11 cellular contexts compared by ENCODE assay signal in genomic region chr2:190563109-190563508, GRCh38. TPM values are rescaled to one million over a fixed set of nuclear protein-coding genes. Genes with fewer than 3 reads are reported as not detected.
A peak's percentile ranks its signal among the peaks of the same experiment; 100 is the strongest.
DNase-seq lines count a peak whose midpoint lies in the region; ATAC-seq lines count a peak whose summit lies in the region.
"Had no signal": no experiment of that assay in that cellular context is flagged by ENCODE, and none has a peak within 500 bp of the region (broad histone marks: within the 10 kb centered on the region; RNA-seq: fewer than 3 reads in every experiment).

No MANE protein-coding gene starts in this region.

- no peaks in the 10 kb centered on the region for H3K27me3 Mint-ChIP-seq in activated CD4-positive, alpha-beta T cell treated with anti-CD3 and anti-CD28 coated beads, Interleukin-2, amount 10 ng/mL, durations not matched to agents 24 days and 14 days
- peaks cover 0 to 3% (median 0%) of the 10 kb centered on the region in 3 donors for H3K27me3 Mint-ChIP-seq in immature natural killer cell (ENCODE audit: low read depth in 3 of 3)

- H3K4me3 Mint-ChIP-seq in activated CD4-positive, alpha-beta T cell treated with anti-CD3 and anti-CD28 coated beads, Interleukin-2, amount 10 ng/mL, durations not matched to agents 24 days and 14 days: peak overlapping the region; percentile 69
- H3K4me3 Mint-ChIP-seq in immature natural killer cell: peak overlapping the region in 2 of 5 donors; percentile 14 to 43
- H3K4me3 Mint-ChIP-seq: neural crest cell had no signal

- peaks cover 10% of the 10 kb centered on the region for H3K9me3 ChIP-seq in MG63

- ATAC-seq in HG02642 (IDR thresholded peaks at IDR 0.05; ENCODE audit: poor library complexity, unreplicated experiment): peak; percentile 60
- ATAC-seq in HG03571 (IDR thresholded peaks at IDR 0.05; ENCODE audit: unreplicated experiment): no peak

- H3K36me3 Mint-ChIP-seq in activated CD4-positive, alpha-beta T cell treated with anti-CD3 and anti-CD28 coated beads, Interleukin-2, amount 10 ng/mL, durations not matched to agents 24 days and 14 days (ENCODE audit: low read depth): peaks cover 23% of the 10 kb centered on the region
- H3K36me3 Mint-ChIP-seq in immature natural killer cell: peaks cover 0 to 20% (median 4%) of the 10 kb centered on the region in 3 donors

- peaks cover 24% of the 10 kb centered on the region for H3K4me1 Mint-ChIP-seq in activated CD4-positive, alpha-beta T cell treated with anti-CD3 and anti-CD28 coated beads, Interleukin-2, amount 10 ng/mL, durations not matched to agents 24 days and 14 days
- peaks cover 21 to 38% of the 10 kb centered on the region in 2 donors for H3K4me1 Mint-ChIP-seq in immature natural killer cell

- H3K27ac Mint-ChIP-seq in activated CD4-positive, alpha-beta T cell treated with anti-CD3 and anti-CD28 coated beads, Interleukin-2, amount 10 ng/mL, durations not matched to agents 24 days and 14 days: peak overlapping the region; percentile 88
- H3K27ac Mint-ChIP-seq in immature natural killer cell: peak overlapping the region in 4 of 6 donors; percentile 13 to 63 (median 51)

- peaks cover 39% of the 10 kb centered on the region for H3K9me3 Mint-ChIP-seq in activated CD4-positive, alpha-beta T cell treated with anti-CD3 and anti-CD28 coated beads, Interleukin-2, amount 10 ng/mL, durations not matched to agents 24 days and 14 days
- peaks cover 0 to 10% (median 3%) of the 10 kb centered on the region in 6 donors for H3K9me3 Mint-ChIP-seq in immature natural killer cell

- DNase-seq in activated CD4-positive, alpha-beta T cell treated with anti-CD3 and anti-CD28 coated beads, Interleukin-2, amount 10 ng/mL, durations not matched to agents 24 days and 14 days: no peak
- DNase-seq in immature natural killer cell (peak in 1 of 3 donors; percentile 19), dermis blood vessel endothelial cell (no peak), DMS79 treated with DMSO at 0.1 percent for 48 hours (lab: John Stamatoyannopoulos, UW) (no peak), MG63 (no peak)
- peak; percentile 7 to 15 for DNase-seq in stimulated activated CD8-positive, alpha-beta memory T cell treated with anti-CD3 and anti-CD28 coated beads, Interleukin-2, amount 100 ng/mL, for 48 hours (ENCODE audit: low read depth in 2 of 2)
- DNase-seq: effector memory CD4-positive, alpha-beta T cell; NCI-H2171 had no signal

- H3K36me3 ChIP-seq in MG63: no peaks in the 10 kb centered on the region

- no peak overlapping the region for H3K4me3 ChIP-seq in MG63

- intact Hi-C loops in activated CD4-positive, alpha-beta T cell treated with anti-CD3 and anti-CD28 coated beads, Interleukin-2, amount 10 ng/mL, durations not matched to agents 24 days and 14 days (cut with micrococcal nuclease): no loop called here

- no peaks in the 10 kb centered on the region for H3K27me3 ChIP-seq in MG63

RNA-seq across cellular contexts. Expression of gene NEMP2, which starts 28.6 kb away (rescaled TPM):
- 16.4 and 19.0 TPM in 2 replicates for total RNA-seq in activated CD4-positive, alpha-beta T cell treated with anti-CD3 and anti-CD28 coated beads, Interleukin-2, amount 10 ng/mL, durations not matched to agents 24 days and 14 days
- polyA plus RNA-seq in immature natural killer cell: 10 to 100 TPM; 10.4 to 20.0 (median 11.4) TPM
- 4.1 and 4.3 TPM in 2 replicates for total RNA-seq in dermis blood vessel endothelial cell
- total RNA-seq in MG63 (2014; rRNA removed; shearing (Covaris generic); ENCODE audit: low replicate concordance): 7.0 and 9.2 TPM in 2 replicates

Comparison
In these comparisons a context has a peak if more than half of its experiments do, and no peak if none do; other contexts are left out.
1. DNase-seq: peak in stimulated activated CD8-positive, alpha-beta memory T cell treated with anti-CD3 and anti-CD28 coated beads, Interleukin-2, amount 100 ng/mL, for 48 hours (2 of 2); none in activated CD4-positive, alpha-beta T cell treated with anti-CD3 and anti-CD28 coated beads, Interleukin-2, amount 10 ng/mL, durations not matched to agents 24 days and 14 days (single experiment), dermis blood vessel endothelial cell (single experiment), DMS79 treated with DMSO at 0.1 percent for 48 hours (single experiment) and MG63 (single experiment).